8 cellular contexts compared by ENCODE assay signal in the genomic region with DNA sequence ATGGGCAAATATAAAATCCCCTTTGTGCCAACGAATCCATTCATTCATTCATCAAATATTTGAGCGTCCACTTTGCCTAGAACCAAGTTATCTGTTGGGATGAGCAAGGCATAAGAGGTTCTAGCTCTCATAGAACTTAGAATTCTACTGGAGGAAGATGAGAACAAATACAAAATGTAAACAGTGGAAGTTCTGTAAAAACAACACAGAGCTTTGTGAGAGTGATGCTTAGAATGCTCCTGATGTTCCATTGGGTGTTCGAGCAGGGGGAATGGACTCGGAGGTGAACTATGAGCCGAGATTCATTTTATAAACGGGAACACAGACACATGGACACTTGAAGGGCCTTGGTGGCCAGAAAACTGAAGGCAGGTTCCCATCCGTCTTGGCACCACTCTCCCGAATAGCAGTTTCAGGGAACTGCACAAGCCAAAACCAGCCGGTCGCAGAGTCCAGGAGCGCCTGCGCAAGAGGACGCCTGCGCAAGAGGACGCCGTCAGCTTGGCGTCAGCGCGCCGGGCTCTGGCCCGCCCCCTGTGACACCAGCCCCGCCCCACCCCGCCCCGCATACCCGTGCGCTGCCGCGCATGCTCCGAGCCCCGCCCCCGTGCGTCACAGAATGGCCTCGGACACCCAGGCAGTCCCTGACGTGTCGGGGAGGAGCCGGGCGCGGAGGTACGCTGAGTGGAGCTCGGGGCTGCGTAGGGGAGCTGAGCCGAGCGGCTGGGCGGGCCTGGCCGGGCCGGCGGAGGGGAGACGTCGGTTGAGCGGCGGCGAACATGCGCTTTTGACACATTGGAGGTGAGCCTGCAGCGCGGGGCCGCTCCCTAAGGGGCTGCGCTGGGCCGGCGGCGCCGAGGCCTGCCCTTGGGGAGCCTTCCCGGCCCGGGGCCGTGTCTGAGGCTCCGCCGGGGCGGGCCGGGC. TPM values are rescaled to one million over a fixed set of nuclear protein-coding genes. Genes with fewer than 3 reads are reported as not detected.
DNase-seq lines count a peak whose midpoint lies in the region; ATAC-seq, FAIRE-seq and TF ChIP-seq lines count a peak whose summit lies in the region.

A gene with protein sequence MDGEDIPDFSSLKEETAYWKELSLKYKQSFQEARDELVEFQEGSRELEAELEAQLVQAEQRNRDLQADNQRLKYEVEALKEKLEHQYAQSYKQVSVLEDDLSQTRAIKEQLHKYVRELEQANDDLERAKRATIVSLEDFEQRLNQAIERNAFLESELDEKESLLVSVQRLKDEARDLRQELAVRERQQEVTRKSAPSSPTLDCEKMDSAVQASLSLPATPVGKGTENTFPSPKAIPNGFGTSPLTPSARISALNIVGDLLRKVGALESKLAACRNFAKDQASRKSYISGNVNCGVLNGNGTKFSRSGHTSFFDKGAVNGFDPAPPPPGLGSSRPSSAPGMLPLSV (plus strand): TSS at position 640 of the 924 bp plus-strand sequence. CDS start 8,388 bp downstream, outside the sequence.

- H3K9me3 ChIP-seq in ascending aorta = no peaks in the 10 kb centered on the region
- H3K9me3 ChIP-seq in right cardiac atrium (ENCODE audit: control insufficient read depth, low read length) = no peaks in the 10 kb centered on the region

- intact Hi-C loops in ascending aorta (cut with DNase I) (loop anchor here (1.0 kb wide), 1 partner anchor 28 kb away; no protein-coding TSS in a partner anchor), right cardiac atrium (cut with DNase I) (no loop called here)

- H3K27ac ChIP-seq in ascending aorta (peak within 1 kb of the TSS; percentile 95 to 100), right cardiac atrium (ENCODE audit: low read length) (peak within 1 kb of the TSS; percentile 96)

- H3K9me3 Mint-ChIP-seq in T-helper 2 cell treated with Interferon-gamma antibody and Interleukin-4, amounts not matched to agents 5 μg/mL and 100 μg/mL, for 36 hours = no peaks in the 10 kb centered on the region

- peaks cover 19% of the 10 kb centered on the region for H3K36me3 Mint-ChIP-seq in T-helper 2 cell treated with Interferon-gamma antibody and Interleukin-4, amounts not matched to agents 5 μg/mL and 100 μg/mL, for 36 hours (ENCODE audit: low read depth)

- H3K27me3 Mint-ChIP-seq in T-helper 2 cell treated with Interferon-gamma antibody and Interleukin-4, amounts not matched to agents 5 μg/mL and 100 μg/mL, for 36 hours (ENCODE audit: low read depth) = no peaks in the 10 kb centered on the region

- H3K27me3 ChIP-seq in ascending aorta (no peaks in the 10 kb centered on the region), right cardiac atrium (ENCODE audit: control insufficient read depth, insufficient read depth) (no peaks in the 10 kb centered on the region)

- H3K27ac Mint-ChIP-seq in T-helper 2 cell treated with Interferon-gamma antibody and Interleukin-4, amounts not matched to agents 5 μg/mL and 100 μg/mL, for 36 hours = peak within 1 kb of the TSS; percentile 98

- ATAC-seq in GM18508 (IDR thresholded peaks at IDR 0.05; ENCODE audit: insufficient read depth, unreplicated experiment) (peak; percentile 75), HG02981 (IDR thresholded peaks at IDR 0.05; ENCODE audit: unreplicated experiment) (peak; percentile 96), right cardiac atrium (peak; percentile 97 to 98)

- H3K4me1 ChIP-seq in ascending aorta = peaks cover 15 to 38% of the 10 kb centered on the region in 2 donors
- H3K4me1 ChIP-seq in right cardiac atrium (ENCODE audit: control insufficient read depth, insufficient read depth, low read length) = no peaks in the 10 kb centered on the region

- 3% methylated on average over 68 of the region's 68 CpGs for WGBS in right cardiac atrium

- DNase-seq in NCI-H2029 (lab: John Stamatoyannopoulos, UW) = peak; percentile 85
- DNase-seq in T-helper 2 cell treated with Interferon-gamma antibody and Interleukin-4, amounts not matched to agents 5 μg/mL and 100 μg/mL, for 36 hours (ENCODE audit: low spot score) = peak; percentile 99
- DNase-seq in ascending aorta (ENCODE audit: low spot score in 2 of 2) = peak; percentile 96 to 99
- DNase-seq in right cardiac atrium = peak; percentile 100
- DNase-seq in pulmonary artery endothelial cell (ENCODE audit: low read depth, low spot score) = peak; percentile 92
- DNase-seq in urothelium cell line (ENCODE audit: low spot score) = peak; percentile 97

- peaks cover 24% of the 10 kb centered on the region for H3K4me1 Mint-ChIP-seq in T-helper 2 cell treated with Interferon-gamma antibody and Interleukin-4, amounts not matched to agents 5 μg/mL and 100 μg/mL, for 36 hours (ENCODE audit: low read depth)

- H3K4me3 ChIP-seq in ascending aorta = peak within 1 kb of the TSS; percentile 73 to 96
- H3K4me3 ChIP-seq in right cardiac atrium (ENCODE audit: low read length) = peak within 1 kb of the TSS; percentile 67

- FAIRE-seq in urothelium cell line (lab: Jason Lieb, UNC) = no peak

- TF ChIP-seq CTCF in ascending aorta (IDR thresholded peaks at IDR 0.05) = no peak

- peak within 1 kb of the TSS; percentile 94 for H3K4me3 Mint-ChIP-seq in T-helper 2 cell treated with Interferon-gamma antibody and Interleukin-4, amounts not matched to agents 5 μg/mL and 100 μg/mL, for 36 hours

- peaks cover 16 to 18% of the 10 kb centered on the region in 2 donors for H3K36me3 ChIP-seq in ascending aorta

RNA-seq across cellular contexts. Expression of the gene that starts here (rescaled TPM):
- total RNA-seq in ascending aorta (103 TPM), right cardiac atrium (10 to 100 TPM; 30.9 to 45.2 (median 32.4) TPM), pulmonary artery endothelial cell (33.4 and 38.2 TPM in 2 replicates)
- polyA plus RNA-seq in right cardiac atrium = 27.3 TPM

Comparison
In these comparisons a context has a peak if more than half of its experiments do, and no peak if none do; other contexts are left out.
1. Peak in every context shown above with its lines: DNase-seq, ATAC-seq, H3K4me3 ChIP-seq and H3K27ac ChIP-seq.